9 cellular contexts compared by ENCODE assay signal in the genomic region with DNA sequence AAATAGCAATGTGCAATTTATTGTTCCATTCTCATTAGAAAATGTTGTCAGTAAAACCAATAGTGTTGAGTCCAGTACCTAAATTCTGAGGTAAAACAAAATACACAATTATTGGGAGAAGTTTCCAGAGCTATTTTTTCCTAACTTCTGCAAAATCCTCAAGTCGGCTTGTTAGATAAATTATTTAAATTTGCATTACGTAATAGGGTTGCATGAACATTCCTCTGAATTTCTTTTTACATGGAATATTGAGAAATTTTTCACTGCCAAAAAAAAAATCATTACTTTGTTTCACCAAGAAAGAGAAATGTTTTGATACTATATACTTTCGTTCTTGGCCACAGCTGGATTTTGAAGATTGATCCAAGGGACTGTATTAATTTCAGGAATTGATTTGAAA. TPM values are rescaled to one million over a fixed set of nuclear protein-coding genes. Genes with fewer than 3 reads are reported as not detected.
A peak's percentile ranks its signal among the peaks of the same experiment; 100 is the strongest.
DNase-seq lines count a peak whose midpoint lies in the region; ATAC-seq and TF ChIP-seq lines count a peak whose summit lies in the region.
"Had no signal": no experiment of that assay in that cellular context is flagged by ENCODE, and none has a peak within 500 bp of the region (broad histone marks: within the 10 kb centered on the region; RNA-seq: fewer than 3 reads in every experiment).

No MANE protein-coding gene starts in this region.

- H3K36me3 ChIP-seq in iPS-18a (ENCODE audit: control insufficient read depth, low read depth, low read length) (peaks cover 34% of the 10 kb centered on the region), body of pancreas (replicated peaks in 1 of 2; ENCODE audit: insufficient read depth in 1 of 2, low read depth in 2 of 2) (no peaks in the 10 kb centered on the region)

- H3K9me3 ChIP-seq in iPS-18a (ENCODE audit: control insufficient read depth, low read depth, low read length): no peaks in the 10 kb centered on the region
- H3K9me3 ChIP-seq in body of pancreas: no peaks in the 10 kb centered on the region

- peaks cover 8% of the 10 kb centered on the region for H3K27me3 Mint-ChIP-seq in T-helper 2 cell treated with Interferon-gamma antibody and Interleukin-4, amounts not matched to agents 5 μg/mL and 100 μg/mL, for 36 hours (ENCODE audit: low read depth)
- peaks cover 3% of the 10 kb centered on the region for H3K27me3 Mint-ChIP-seq in activated CD4-positive, alpha-beta memory T cell treated with anti-CD3 and anti-CD28 coated beads for 36 hours
- no peaks in the 10 kb centered on the region for H3K27me3 Mint-ChIP-seq in stimulated activated naive CD8-positive, alpha-beta T cell treated with anti-CD3 and anti-CD28 coated beads, Interleukin-15, amount 100 ng/mL, for 72 hours

- H3K4me3 ChIP-seq in iPS-18a (ENCODE audit: low read length): peak overlapping the region; percentile 96
- H3K4me3 ChIP-seq in body of pancreas: no peak overlapping the region

- no peak for TF ChIP-seq CTCF in body of pancreas (IDR thresholded peaks at IDR 0.05)

- intact Hi-C loops in activated CD4-positive, alpha-beta memory T cell treated with anti-CD3 and anti-CD28 coated beads for 36 hours (cut with micrococcal nuclease): loop anchor here (5.0 kb wide), 1 partner anchor 235 kb away; a partner anchor contains a TSS
- intact Hi-C loops in body of pancreas (cut with DNase I): no loop called here

- peaks cover 33% of the 10 kb centered on the region for H3K4me1 Mint-ChIP-seq in T-helper 2 cell treated with Interferon-gamma antibody and Interleukin-4, amounts not matched to agents 5 μg/mL and 100 μg/mL, for 36 hours (ENCODE audit: low read depth)
- H3K4me1 Mint-ChIP-seq in activated CD4-positive, alpha-beta memory T cell treated with anti-CD3 and anti-CD28 coated beads for 36 hours (ENCODE audit: low read depth): peaks cover 53% of the 10 kb centered on the region
- H3K4me1 Mint-ChIP-seq in stimulated activated naive CD8-positive, alpha-beta T cell treated with anti-CD3 and anti-CD28 coated beads, Interleukin-15, amount 100 ng/mL, for 72 hours: peaks cover 35% of the 10 kb centered on the region

- H3K9ac ChIP-seq in iPS-18a (ENCODE audit: low read length): peak overlapping the region; percentile 92

- H3K27me3 ChIP-seq in iPS-18a (ENCODE audit: control insufficient read depth, insufficient read depth, low read length) (no peaks in the 10 kb centered on the region), body of pancreas (no peaks in the 10 kb centered on the region)

- WGBS in body of pancreas, 2 donors: 18 to 25% methylated on average over 3 of the region's 3 CpGs

- POLR2A ChIA-PET in activated CD4-positive, alpha-beta memory T cell treated with anti-CD3 and anti-CD28 coated beads for 36 hours (lab: Charles Lee): interaction anchor here (0.6 to 2.9 kb wide), 2 partner anchors 59 to 757 kb away, joined by 3 to 9 read pairs; a partner anchor contains a TSS

- H3K36me3 Mint-ChIP-seq in T-helper 2 cell treated with Interferon-gamma antibody and Interleukin-4, amounts not matched to agents 5 μg/mL and 100 μg/mL, for 36 hours (ENCODE audit: low read depth): peaks cover 31% of the 10 kb centered on the region
- peaks cover 31% of the 10 kb centered on the region for H3K36me3 Mint-ChIP-seq in activated CD4-positive, alpha-beta memory T cell treated with anti-CD3 and anti-CD28 coated beads for 36 hours

- ATAC-seq in stimulated activated naive CD8-positive, alpha-beta T cell treated with anti-CD3 and anti-CD28 coated beads, Interleukin-15, amount 100 ng/mL, for 72 hours: no peak
- no peak for ATAC-seq in HG03025 (IDR thresholded peaks at IDR 0.05; ENCODE audit: low FRiP score, unreplicated experiment)
- no peak for ATAC-seq in body of pancreas

- H3K4me1 ChIP-seq in iPS-18a (ENCODE audit: control insufficient read depth, low read depth, low read length) (peaks cover 6% of the 10 kb centered on the region), body of pancreas (peaks cover 43% of the 10 kb centered on the region)

- H3K27ac ChIP-seq in iPS-18a (ENCODE audit: low read length): no peak overlapping the region
- H3K27ac ChIP-seq in body of pancreas: peak overlapping the region in 1 of 4 donors; percentile 78

- DNase-seq in T-helper 2 cell treated with Interferon-gamma antibody and Interleukin-4, amounts not matched to agents 5 μg/mL and 100 μg/mL, for 36 hours (ENCODE audit: low spot score): no peak
- DNase-seq in T-helper 2 cell (no peak), DMS79 treated with DMSO at 0.1 percent for 48 hours (lab: John Stamatoyannopoulos, UW) (no peak), body of pancreas (no peak)
- DNase-seq in activated CD4-positive, alpha-beta memory T cell treated with anti-CD3 and anti-CD28 coated beads for 36 hours: no peak
- DNase-seq in stimulated activated naive CD8-positive, alpha-beta T cell treated with anti-CD3 and anti-CD28 coated beads, Interleukin-15, amount 100 ng/mL, for 72 hours: no peak
- DNase-seq: NCI-H1436 treated with DMSO at 0.1 percent for 48 hours had no signal

- no peak for TF ChIP-seq POLR2A in body of pancreas (IDR thresholded peaks at IDR 0.05)

- no peak overlapping the region for H3K27ac Mint-ChIP-seq in T-helper 2 cell treated with Interferon-gamma antibody and Interleukin-4, amounts not matched to agents 5 μg/mL and 100 μg/mL, for 36 hours
- H3K27ac Mint-ChIP-seq in activated CD4-positive, alpha-beta memory T cell treated with anti-CD3 and anti-CD28 coated beads for 36 hours: no peak overlapping the region
- no peak overlapping the region for H3K27ac Mint-ChIP-seq in stimulated activated naive CD8-positive, alpha-beta T cell treated with anti-CD3 and anti-CD28 coated beads, Interleukin-15, amount 100 ng/mL, for 72 hours

- H3K9me3 Mint-ChIP-seq in T-helper 2 cell treated with Interferon-gamma antibody and Interleukin-4, amounts not matched to agents 5 μg/mL and 100 μg/mL, for 36 hours: no peaks in the 10 kb centered on the region
- H3K9me3 Mint-ChIP-seq in activated CD4-positive, alpha-beta memory T cell treated with anti-CD3 and anti-CD28 coated beads for 36 hours: no peaks in the 10 kb centered on the region
- no peaks in the 10 kb centered on the region for H3K9me3 Mint-ChIP-seq in stimulated activated naive CD8-positive, alpha-beta T cell treated with anti-CD3 and anti-CD28 coated beads, Interleukin-15, amount 100 ng/mL, for 72 hours

- CTCF ChIA-PET in activated CD4-positive, alpha-beta memory T cell treated with anti-CD3 and anti-CD28 coated beads for 36 hours (lab: Charles Lee): interaction anchor here (2.0 kb wide), 1 partner anchor 11 kb away, joined by 6 read pairs; no protein-coding TSS in a partner anchor

- peak overlapping the region; percentile 98 for H3K4me3 Mint-ChIP-seq in T-helper 2 cell treated with Interferon-gamma antibody and Interleukin-4, amounts not matched to agents 5 μg/mL and 100 μg/mL, for 36 hours
- peak overlapping the region; percentile 97 for H3K4me3 Mint-ChIP-seq in activated CD4-positive, alpha-beta memory T cell treated with anti-CD3 and anti-CD28 coated beads for 36 hours
- H3K4me3 Mint-ChIP-seq in stimulated activated naive CD8-positive, alpha-beta T cell treated with anti-CD3 and anti-CD28 coated beads, Interleukin-15, amount 100 ng/mL, for 72 hours: peak overlapping the region; percentile 96 to 98

RNA-seq across cellular contexts. Expression of a gene that starts 1.5 kb away (rescaled TPM):
- 10 to 100 TPM; 20.8 to 21.0 TPM for total RNA-seq in activated CD4-positive, alpha-beta memory T cell treated with anti-CD3 and anti-CD28 coated beads for 36 hours
- total RNA-seq in body of pancreas: 10 to 100 TPM; 14.2 to 19.7 TPM

RNA-seq across cellular contexts. Expression of a gene that starts 58.7 kb away (rescaled TPM):
- total RNA-seq in activated CD4-positive, alpha-beta memory T cell treated with anti-CD3 and anti-CD28 coated beads for 36 hours: 10 to 100 TPM; 12.4 to 14.9 TPM
- total RNA-seq in body of pancreas: 10 to 100 TPM; 14.3 to 24.4 TPM
